ENCODE assay signal across 8 cellular contexts in genomic region chr2:226115102-226115831, GRCh38.
DNase-seq lines count a peak whose midpoint lies in the region; ATAC-seq, FAIRE-seq and TF ChIP-seq lines count a peak whose summit lies in the region.

No MANE protein-coding gene starts in this region.

- TF ChIP-seq CTCF in RWPE1 (conservative IDR thresholded peaks at IDR 0.05; ENCODE audit: low read depth) = no peak
- TF ChIP-seq CTCF in fibroblast of villous mesenchyme (IDR thresholded peaks at IDR 0.05; ENCODE audit: insufficient read depth, low read depth, low read length) = no peak
- no peak for TF ChIP-seq CTCF in upper lobe of right lung (IDR thresholded peaks at IDR 0.05)

- H3K4me1 ChIP-seq in upper lobe of right lung = no peaks in the 10 kb centered on the region

- no peak overlapping the region for H3K27ac ChIP-seq in RWPE1
- no peak overlapping the region for H3K27ac ChIP-seq in upper lobe of right lung

- H3K36me3 ChIP-seq in upper lobe of right lung = no peaks in the 10 kb centered on the region

- intact Hi-C loops in upper lobe of right lung (cut with DNase I) = no loop called here

- peaks cover 0 to under 1% of the 10 kb centered on the region in 2 donors for H3K36me3 Mint-ChIP-seq in activated naive CD4-positive, alpha-beta T cell treated with anti-CD3 and anti-CD28 coated beads, Interleukin-2, amount 50 U/mL, for 72 hours

- FAIRE-seq in GM12892 (lab: Jason Lieb, UNC) = no peak

- H3K9me3 Mint-ChIP-seq in activated naive CD4-positive, alpha-beta T cell treated with anti-CD3 and anti-CD28 coated beads, Interleukin-2, amount 50 U/mL, for 72 hours = peaks cover 0 to under 1% of the 10 kb centered on the region in 2 donors

- no peak overlapping the region for H3K27ac Mint-ChIP-seq in activated naive CD4-positive, alpha-beta T cell treated with anti-CD3 and anti-CD28 coated beads, Interleukin-2, amount 50 U/mL, for 72 hours

- H3K9me3 ChIP-seq in upper lobe of right lung = no peaks in the 10 kb centered on the region

- H3K4me3 ChIP-seq in fibroblast of villous mesenchyme (ENCODE audit: low read depth, low read length) = no peak overlapping the region
- H3K4me3 ChIP-seq in upper lobe of right lung = no peak overlapping the region

- POLR2A ChIA-PET in RWPE1 (lab: Yijun Ruan, JAX; ENCODE audit: low non-redundant PET) = no interaction called here

- H3K27me3 ChIP-seq in upper lobe of right lung = no peaks in the 10 kb centered on the region

- CTCF ChIA-PET in RWPE1 (lab: Yijun Ruan, JAX) = interaction anchor here (0.7 kb wide), 1 partner anchor 1213 kb away, joined by 4 read pairs; no protein-coding TSS in a partner anchor

- peak; percentile 54 to 81 for ATAC-seq in activated naive CD4-positive, alpha-beta T cell treated with anti-CD3 and anti-CD28 coated beads, Interleukin-2, amount 50 U/mL, for 72 hours
- ATAC-seq in upper lobe of right lung (peak; percentile 41), GM18909 (IDR thresholded peaks at IDR 0.05; ENCODE audit: poor library complexity, unreplicated experiment) (no peak)

- no peak for TF ChIP-seq POLR2A in GM12892 (IDR thresholded peaks at IDR 0.05; ENCODE audit: low read depth, low read length)

- no peak for DNase-seq in activated naive CD4-positive, alpha-beta T cell treated with anti-CD3 and anti-CD28 coated beads, Interleukin-2, amount 50 U/mL, for 72 hours (ENCODE audit: low spot score in 2 of 2)
- DNase-seq in activated naive CD4-positive, alpha-beta T cell treated with anti-CD3 and anti-CD28 coated beads, Interleukin-2, amount 50 U/mL, for 16 hours = no peak
- DNase-seq in RWPE1 (ENCODE audit: low spot score) (peak; percentile 92), fibroblast of villous mesenchyme (ENCODE audit: low read depth) (peak; percentile 95), upper lobe of right lung (no peak), GM12892 (ENCODE audit: insufficient read length) (no peak)
- DNase-seq in stimulated activated CD8-positive, alpha-beta memory T cell treated with anti-CD3 and anti-CD28 coated beads, Interleukin-4, amount 100 ng/mL, for 48 hours = no peak

Comparison
In these comparisons a context has a peak if more than half of its experiments do, and no peak if none do; other contexts are left out.
1. DNase-seq: peak in RWPE1 (single experiment) and fibroblast of villous mesenchyme (single experiment); none in activated naive CD4-positive, alpha-beta T cell treated with anti-CD3 and anti-CD28 coated beads, Interleukin-2, amount 50 U/mL, for 72 hours (0 of 2), activated naive CD4-positive, alpha-beta T cell treated with anti-CD3 and anti-CD28 coated beads, Interleukin-2, amount 50 U/mL, for 16 hours (single experiment), upper lobe of right lung (single experiment), stimulated activated CD8-positive, alpha-beta memory T cell treated with anti-CD3 and anti-CD28 coated beads, Interleukin-4, amount 100 ng/mL, for 48 hours (single experiment) and GM12892 (single experiment).